10 cellular contexts compared by ENCODE assay signal in genomic region chr13:97367016-97367415, GRCh38.
A peak's percentile ranks its signal among the peaks of the same experiment; 100 is the strongest.
DNase-seq lines count a peak whose midpoint lies in the region; ATAC-seq, FAIRE-seq and TF ChIP-seq lines count a peak whose summit lies in the region.
"Had no signal": no experiment of that assay in that cellular context is flagged by ENCODE, and none has a peak within 500 bp of the region (broad histone marks: within the 10 kb centered on the region; RNA-seq: fewer than 3 reads in every experiment).

No MANE protein-coding gene starts in this region.

- H3K27me3 Mint-ChIP-seq in MCF 10A (ENCODE audit: insufficient read depth, unreplicated experiment) (no peaks in the 10 kb centered on the region), immature natural killer cell (ENCODE audit: low read depth in 3 of 3) (peaks cover 0 to 2% (median 1%) of the 10 kb centered on the region in 3 donors)

- no peak for TF ChIP-seq CTCF in MCF 10A (IDR thresholded peaks at IDR 0.05; ENCODE audit: unreplicated experiment)
- TF ChIP-seq CTCF in mammary epithelial cell (conservative IDR thresholded peaks at IDR 0.05 in 1 of 2, IDR thresholded peaks at IDR 0.05 in 1 of 2; ENCODE audit: extremely low read depth in 1 of 2, insufficient read depth in 1 of 2, low read depth in 1 of 2, low read length in 2 of 2), result no peak
- TF ChIP-seq CTCF in tibial nerve (IDR thresholded peaks at IDR 0.05), result no peak
- TF ChIP-seq CTCF in D721Med (IDR thresholded peaks at IDR 0.05; ENCODE audit: insufficient read depth, missing control alignments), result no peak

- H3K27me3 ChIP-seq in mammary epithelial cell (ENCODE audit: insufficient read depth, low read length) (no peaks in the 10 kb centered on the region), SJSA1 (replicated peaks) (no peaks in the 10 kb centered on the region), tibial nerve (no peaks in the 10 kb centered on the region), H7 (ENCODE audit: control insufficient read depth, insufficient read depth, low read length) (no peaks in the 10 kb centered on the region)

- H3K27ac ChIP-seq in mammary epithelial cell (ENCODE audit: insufficient read depth, low read depth, low read length) (no peak overlapping the region), SJSA1 (peak overlapping the region; percentile 75), tibial nerve (peak overlapping the region; percentile 29 to 88 (median 77))
- H3K27ac ChIP-seq: VCaP had no signal

- in situ Hi-C loops in mammary epithelial cell (cut with MboI; ENCODE audit: low sequenced_read_pairs in 2 of 2), result no loop called here

- H3K36me3 ChIP-seq in mammary epithelial cell (ENCODE audit: insufficient read depth, low read length), result peaks cover 4% of the 10 kb centered on the region
- peaks cover 31% of the 10 kb centered on the region; the same call in 1 of the 2 replicates for H3K36me3 ChIP-seq in SJSA1
- H3K36me3 ChIP-seq in tibial nerve, result peaks cover 0 to 29% (median 0%) of the 10 kb centered on the region in 3 donors
- no peaks in the 10 kb centered on the region for H3K36me3 ChIP-seq in H7 (replicated peaks; ENCODE audit: control insufficient read depth, insufficient read depth, low read length)

- CTCF ChIA-PET in MCF 10A (lab: Yijun Ruan, JAX) (interaction anchor here (0.5 to 2.9 kb wide), 14 partner anchors 10 to 1961 kb away, joined by 3 to 12 read pairs (median 4); partner anchors contain the start of gene MBNL2), mammary epithelial cell (lab: Charles Lee; ENCODE audit: low non-redundant PET) (no interaction called here)

- dilution Hi-C loops in mammary epithelial cell (cut with HindIII; ENCODE audit: low sequenced_read_pairs), result no loop called here

- peak in 1 of 2 donors; percentile 17 for TF ChIP-seq EP300 in tibial nerve (IDR thresholded peaks at IDR 0.05)

- H3K9ac ChIP-seq in mammary epithelial cell (ENCODE audit: insufficient read depth, low read length), result no peak overlapping the region

- H3K36me3 Mint-ChIP-seq in MCF 10A (ENCODE audit: insufficient read depth, unreplicated experiment) (peaks cover 27% of the 10 kb centered on the region), immature natural killer cell (peaks cover 15 to 26% (median 19%) of the 10 kb centered on the region in 3 donors)

- H3K9me3 ChIP-seq in mammary epithelial cell (replicated peaks; ENCODE audit: insufficient read depth, low read length) (no peaks in the 10 kb centered on the region), SJSA1 (replicated peaks) (no peaks in the 10 kb centered on the region), tibial nerve (no peaks in the 10 kb centered on the region)

- H3K4me3 ChIP-seq in mammary epithelial cell (replicated peaks in 1 of 3; ENCODE audit: insufficient read depth in 1 of 3, low read depth in 2 of 3, low read length in 3 of 3) (no peak overlapping the region), SJSA1 (peak overlapping the region; percentile 3; the same call in 1 of the 2 replicates), tibial nerve (no peak overlapping the region), H7 (ENCODE audit: insufficient read depth, low read depth, low read length) (no peak overlapping the region)

- no peak for DNase-seq in MCF 10A (ENCODE audit: unreplicated experiment)
- no peak for DNase-seq in mammary epithelial cell
- peak in 1 of 2 experiments; percentile 57 for DNase-seq in SJSA1 (ENCODE audit: low read depth in 1 of 2, low spot score in 2 of 2)
- DNase-seq in immature natural killer cell, result peak; percentile 14 to 29 (median 19)
- no peak for DNase-seq in tibial nerve (ENCODE audit: low spot score in 2 of 2)
- no peak for DNase-seq in H7
- DNase-seq in D721Med (ENCODE audit: insufficient read length, low spot score), result no peak
- DNase-seq: stimulated activated CD4-positive, alpha-beta T cell treated with anti-CD3 and anti-CD28 coated beads, Interleukin-1b, Interleukin-23, amount 100 ng/mL, for 48 hours had no signal

- TF ChIP-seq POLR2A in tibial nerve (IDR thresholded peaks at IDR 0.05), result no peak

- no peak overlapping the region for H3K4me2 ChIP-seq in mammary epithelial cell (ENCODE audit: insufficient read depth, low read depth, low read length)

- H3K4me1 Mint-ChIP-seq in MCF 10A (ENCODE audit: insufficient read depth, unreplicated experiment) (peaks cover 6% of the 10 kb centered on the region), immature natural killer cell (peaks cover 24 to 32% of the 10 kb centered on the region in 2 donors)

- H3K4me3 Mint-ChIP-seq in MCF 10A (ENCODE audit: unreplicated experiment) (no peak overlapping the region), immature natural killer cell (peak overlapping the region in 3 of 5 donors; percentile 48 to 63 (median 49))

- peak overlapping the region; percentile 62 for H3K27ac Mint-ChIP-seq in MCF 10A (ENCODE audit: low read depth, unreplicated experiment)
- peak overlapping the region; percentile 74 to 89 (median 83) for H3K27ac Mint-ChIP-seq in immature natural killer cell

- no peaks in the 10 kb centered on the region for H4K20me1 ChIP-seq in mammary epithelial cell (ENCODE audit: insufficient read depth, low read length)

- WGBS in mammary epithelial cell (ENCODE audit: low coverage, missing lambda C conversion rate), result 97% methylated on average over 7 of the region's 7 CpGs
- 46 to 62% methylated on average over 7 of the region's 7 CpGs for WGBS in tibial nerve, 2 donors

- H3K4me1 ChIP-seq in mammary epithelial cell (ENCODE audit: insufficient read depth, low read length) (no peaks in the 10 kb centered on the region), SJSA1 (replicated peaks) (peaks cover 29% of the 10 kb centered on the region), tibial nerve (peaks cover 0 to 50% (median 17%) of the 10 kb centered on the region in 4 donors)

- BruUV-seq in MCF 10A (replicated peaks; lab: Mats Ljungman, UMichigan) (no TSS peak), mammary epithelial cell (replicated peaks; lab: Mats Ljungman, UMichigan) (no TSS peak)

- H2AFZ ChIP-seq in mammary epithelial cell (ENCODE audit: low read depth, low read length), result no peak overlapping the region

- FAIRE-seq in D721Med (lab: Jason Lieb, UNC), result no peak

- H3K9me3 Mint-ChIP-seq in MCF 10A (ENCODE audit: unreplicated experiment) (no peaks in the 10 kb centered on the region), immature natural killer cell (no peaks in the 10 kb centered on the region)

- intact Hi-C loops in MCF 10A (cut with micrococcal nuclease) (loop anchor here (10.0 kb wide), 1 partner anchor 208 kb away; no protein-coding TSS in a partner anchor), mammary epithelial cell (cut with micrococcal nuclease) (loop anchor here (10.0 kb wide), 1 partner anchor 208 kb away; no protein-coding TSS in a partner anchor)

- H3K79me2 ChIP-seq in mammary epithelial cell (ENCODE audit: insufficient read depth, low read length), result no peaks in the 10 kb centered on the region

- ATAC-seq in HG03354 (IDR thresholded peaks at IDR 0.05; ENCODE audit: poor library complexity, severe bottlenecking, unreplicated experiment), result no peak

- POLR2A ChIA-PET in MCF 10A (lab: Yijun Ruan, JAX), result interaction anchor here (0.8 to 4.3 kb wide), 3 partner anchors 66 to 144 kb away, joined by 3 to 37 read pairs (median 9); partner anchors contain the start of genes MBNL2 and RAP2A

Comparison
In these comparisons a context has a peak if more than half of its experiments do, and no peak if none do; other contexts are left out.
1. DNase-seq: peak in immature natural killer cell (3 of 3); none in MCF 10A (single experiment), mammary epithelial cell (single experiment), tibial nerve (0 of 2), H7 (single experiment) and D721Med (single experiment).